ENCODE assay signal across 15 cellular contexts in genomic region chr15:75138016-75138999, GRCh38.
DNase-seq lines count a peak whose midpoint lies in the region; TF ChIP-seq lines count a peak whose summit lies in the region.
"Had no signal": no experiment of that assay in that cellular context is flagged by ENCODE, and none has a peak within 500 bp of the region (broad histone marks: within the 10 kb centered on the region; RNA-seq: fewer than 3 reads in every experiment).

No MANE protein-coding gene starts in this region.

- H3K36me3 Mint-ChIP-seq in nephron (ENCODE audit: low read depth) = peaks cover 4% of the 10 kb centered on the region

- no peak overlapping the region for H3K4me3 ChIP-seq in AG10803 (ENCODE audit: low read length)
- H3K4me3 ChIP-seq in HUES6 (ENCODE audit: low read depth, low read length) = no peak overlapping the region
- H3K4me3 ChIP-seq in cardiac fibroblast (replicated peaks in 1 of 2; ENCODE audit: low read depth in 2 of 2, low read length in 2 of 2) = no peak overlapping the region
- H3K4me3 ChIP-seq: BLaER1, lower lobe of right lung had no signal

- H3K9me3 Mint-ChIP-seq in nephron = peaks cover 18% of the 10 kb centered on the region

- H3K9me3 ChIP-seq in HUES6 (ENCODE audit: control insufficient read depth, insufficient read depth, low read depth, low read length) = peaks cover 18% of the 10 kb centered on the region

- peaks cover 18% of the 10 kb centered on the region; the same call in 1 of the 2 replicates for H3K4me1 ChIP-seq in HUES6 (ENCODE audit: control insufficient read depth, insufficient read depth, low read length)
- H3K4me1 ChIP-seq: BLaER1, lower lobe of right lung, parathyroid adenoma had no signal

- no peaks in the 10 kb centered on the region for H3K36me3 ChIP-seq in HUES6 (ENCODE audit: control insufficient read depth, insufficient read depth, low read length)
- H3K36me3 ChIP-seq: BLaER1, lower lobe of right lung had no signal

- peak overlapping the region; percentile 32 to 60 (median 51) for H3K27ac Mint-ChIP-seq in nephron

- H3K27me3 Mint-ChIP-seq in nephron (ENCODE audit: low read depth) = peaks cover 3% of the 10 kb centered on the region

- H3K4me3 Mint-ChIP-seq in nephron = no peak overlapping the region
- H3K4me3 Mint-ChIP-seq: activated T-cell treated with anti-CD3 and anti-CD28 coated beads, Interleukin-2, amount 50 U/mL, for 4 hours had no signal

- DNase-seq in AG10803 (ENCODE audit: low read depth) = peak; percentile 60
- DNase-seq in cardiac fibroblast (ENCODE audit: low read depth in 2 of 2) = peak; percentile 12 to 33
- no peak for DNase-seq in GDM1 (lab: John Stamatoyannopoulos, UW)
- no peak for DNase-seq in activated CD8-positive, alpha-beta memory T cell treated with anti-CD3 and anti-CD28 coated beads for 24 hours
- no peak for DNase-seq in HPDE6-E6E7 (ENCODE audit: extremely low spot score)
- no peak for DNase-seq in stimulated activated CD4-positive, alpha-beta T cell treated with anti-CD3 and anti-CD28 coated beads, Interleukin-4, amount 100 ng/mL, for 24 hours
- DNase-seq: activated T-cell treated with anti-CD3 and anti-CD28 coated beads, Interleukin-2, amount 50 U/mL, for 4 hours; lower lobe of right lung; NCI-H1092 treated with DMSO at 0.1 percent for 48 hours; NCI-H526; SHP77 treated with DMSO at 0.1 percent for 48 hours had no signal

- H3K4me1 Mint-ChIP-seq in nephron = peaks cover 14% of the 10 kb centered on the region

- no peak overlapping the region; the same call in 1 of the 2 replicates for H3K27ac ChIP-seq in HUES6 (ENCODE audit: low read depth, low read length)
- H3K27ac ChIP-seq: BLaER1, lower lobe of right lung, parathyroid adenoma had no signal

- H3K27me3 ChIP-seq in HUES6 (ENCODE audit: control insufficient read depth, insufficient read depth, low read length) = no peaks in the 10 kb centered on the region
- H3K27me3 ChIP-seq: BLaER1 had no signal

- no peak for TF ChIP-seq CTCF in AG10803 (conservative IDR thresholded peaks at IDR 0.05; ENCODE audit: low read length)
- TF ChIP-seq CTCF in cardiac fibroblast (IDR thresholded peaks at IDR 0.05; ENCODE audit: low read depth, low read length) = no peak
- TF ChIP-seq CTCF in nephron (IDR thresholded peaks at IDR 0.05; ENCODE audit: unreplicated experiment in 3 of 3) = no peak

- peak overlapping the region; percentile 45 for H3K9ac ChIP-seq in HUES6 (ENCODE audit: low read length)
- H3K9ac ChIP-seq: BLaER1, parathyroid adenoma had no signal

Comparison
In these comparisons a context has a peak if more than half of its experiments do, and no peak if none do; other contexts are left out.
1. DNase-seq: peak in AG10803 (single experiment) and cardiac fibroblast (2 of 2); none in GDM1 (single experiment), activated CD8-positive, alpha-beta memory T cell treated with anti-CD3 and anti-CD28 coated beads for 24 hours (single experiment), HPDE6-E6E7 (single experiment) and stimulated activated CD4-positive, alpha-beta T cell treated with anti-CD3 and anti-CD28 coated beads, Interleukin-4, amount 100 ng/mL, for 24 hours (single experiment).